Comparison of ENCODE assay signal across 20 cellular contexts in genomic region chr16:25709182-25709581, GRCh38. TPM values are rescaled to one million over a fixed set of nuclear protein-coding genes. Genes with fewer than 3 reads are reported as not detected.
"Had no signal": no experiment of that assay in that cellular context is flagged by ENCODE, and none has a peak within 500 bp of the region (broad histone marks: within the 10 kb centered on the region; RNA-seq: fewer than 3 reads in every experiment).

No MANE protein-coding gene starts in this region.

- H3K9me3 Mint-ChIP-seq: immature natural killer cell; nephron; stimulated activated naive CD8-positive, alpha-beta T cell treated with anti-CD3 and anti-CD28 coated beads, Interleukin-15, amount 100 ng/mL, for 72 hours; type B pancreatic cell had no signal

- H3K27ac Mint-ChIP-seq: activated CD4-positive, alpha-beta memory T cell treated with anti-CD3 and anti-CD28 coated beads for 36 hours; activated naive CD8-positive, alpha-beta T cell; immature natural killer cell; nephron; stimulated activated naive CD8-positive, alpha-beta T cell treated with anti-CD3 and anti-CD28 coated beads, Interleukin-15, amount 100 ng/mL, for 72 hours; type B pancreatic cell had no signal

- H3K36me3 ChIP-seq: gastrocnemius medialis, heart left ventricle, right atrium auricular region had no signal

- H3K4me1 Mint-ChIP-seq: immature natural killer cell; nephron; stimulated activated naive CD8-positive, alpha-beta T cell treated with anti-CD3 and anti-CD28 coated beads, Interleukin-15, amount 100 ng/mL, for 72 hours had no signal

- H3K27me3 ChIP-seq: gastrocnemius medialis, right atrium auricular region had no signal

- DNase-seq: activated CD4-positive, alpha-beta memory T cell treated with anti-CD3 and anti-CD28 coated beads for 36 hours; activated CD4-positive, alpha-beta T cell treated with anti-CD3 and anti-CD28 coated beads for 4 hours; cerebellar nuclear complex; cortex of kidney; gastrocnemius medialis; heart left ventricle; immature natural killer cell; mesenchymal stem cell; stimulated activated CD4-positive, alpha-beta T cell treated with anti-CD3 and anti-CD28 coated beads, Interleukin-2, amount 100 ng/mL, for 24 hours; stimulated activated naive CD8-positive, alpha-beta T cell treated with anti-CD3 and anti-CD28 coated beads, Interleukin-15, amount 100 ng/mL, for 72 hours; T1000 had no signal

- H3K4me3 Mint-ChIP-seq: activated CD4-positive, alpha-beta memory T cell treated with anti-CD3 and anti-CD28 coated beads for 36 hours; activated naive CD8-positive, alpha-beta T cell; immature natural killer cell; nephron; stimulated activated naive CD8-positive, alpha-beta T cell treated with anti-CD3 and anti-CD28 coated beads, Interleukin-15, amount 100 ng/mL, for 72 hours; type B pancreatic cell had no signal

- H3K9me3 ChIP-seq: gastrocnemius medialis had no signal

- H3K4me3 ChIP-seq: gastrocnemius medialis, heart left ventricle, right atrium auricular region had no signal

- H3K27ac ChIP-seq: gastrocnemius medialis, heart left ventricle, right atrium auricular region had no signal

- H3K4me1 ChIP-seq: gastrocnemius medialis, heart left ventricle, right atrium auricular region had no signal

- ATAC-seq: esophagus mucosa; gastrocnemius medialis; heart left ventricle; stimulated activated naive CD8-positive, alpha-beta T cell treated with anti-CD3 and anti-CD28 coated beads, Interleukin-15, amount 100 ng/mL, for 72 hours had no signal

- H3K36me3 Mint-ChIP-seq: activated CD4-positive, alpha-beta memory T cell treated with anti-CD3 and anti-CD28 coated beads for 36 hours; activated naive CD8-positive, alpha-beta T cell; immature natural killer cell; type B pancreatic cell had no signal

RNA-seq across cellular contexts. Expression of gene HS3ST4, which starts 17.4 kb away (rescaled TPM):
- total RNA-seq: activated CD4-positive, alpha-beta memory T cell treated with anti-CD3 and anti-CD28 coated beads for 36 hours; bronchial epithelial cell; gastrocnemius medialis; heart left ventricle; liver; omental fat pad; right atrium auricular region; T-helper 1 cell treated with Interleukin-12 subunit alpha and Interleukin-12 subunit beta and Interleukin-4 antibody, amounts not matched to agents 30 ng/mL and 1 ng/mL, for 36 hours had no signal
